8 cellular contexts compared by ENCODE assay signal in genomic region chr19:1408300-1409203, GRCh38. TPM values are rescaled to one million over a fixed set of nuclear protein-coding genes. Genes with fewer than 3 reads are reported as not detected.
DNase-seq lines count a peak whose midpoint lies in the region; ATAC-seq, FAIRE-seq and TF ChIP-seq lines count a peak whose summit lies in the region.

No MANE protein-coding gene starts in this region.

- peaks cover 25% of the 10 kb centered on the region for H3K4me1 ChIP-seq in NT2/D1 (ENCODE audit: insufficient read depth, insufficient read length)
- H3K4me1 ChIP-seq in foreskin keratinocyte = peaks cover 3% of the 10 kb centered on the region
- peaks cover 38 to 44% (median 41%) of the 10 kb centered on the region in 3 donors for H3K4me1 ChIP-seq in pancreas

- H3K4me3 ChIP-seq in NT2/D1 (ENCODE audit: insufficient read length, low read depth) = peak overlapping the region; percentile 67
- H3K4me3 ChIP-seq in pancreas = peak overlapping the region; percentile 80 to 100 (median 92)

- WGBS in pancreas, 2 donors = 1% methylated on average over 57 to 69 of the region's 69 CpGs

- TF ChIP-seq CTCF in foreskin keratinocyte (conservative IDR thresholded peaks at IDR 0.05) (no peak), pancreas (IDR thresholded peaks at IDR 0.05) (no peak)

- peak overlapping the region; percentile 97 for H3K9ac ChIP-seq in NT2/D1 (ENCODE audit: insufficient read length, low read depth)

- H3K27ac ChIP-seq in foreskin keratinocyte (peak overlapping the region; percentile 87), pancreas (peak overlapping the region; percentile 87 to 91 (median 88))

- TF ChIP-seq POLR2A in GM19099 (IDR thresholded peaks at IDR 0.05; ENCODE audit: extremely low read depth, insufficient read length, low read depth) = peak; percentile 14

- intact Hi-C loops in pancreas (cut with DNase I) = no loop called here

- H3K9me3 ChIP-seq in NT2/D1 (ENCODE audit: insufficient read depth, low read length) (no peaks in the 10 kb centered on the region), pancreas (no peaks in the 10 kb centered on the region)

- H3K27me3 ChIP-seq in NT2/D1 (ENCODE audit: insufficient read depth, insufficient read length) (no peaks in the 10 kb centered on the region), foreskin keratinocyte (no peaks in the 10 kb centered on the region), pancreas (no peaks in the 10 kb centered on the region)

- DNase-seq in NT2/D1 (ENCODE audit: low read depth, low spot score) (no peak), foreskin keratinocyte (no peak), pancreas (peak in 5 of 6 donors; percentile 57 to 88 (median 70)), inferior parietal cortex (ENCODE audit: extremely low spot score) (no peak), SKM-1 treated with dmso at 0.1 percent for 144 hours (lab: John Stamatoyannopoulos, UW; ENCODE audit: unreplicated experiment) (no peak)
- DNase-seq in activated effector memory CD4-positive, alpha-beta T cell treated with anti-CD3 and anti-CD28 coated beads, Interleukin-2, amount 50 U/mL, for 16 hours = peak; percentile 86

- H3K36me3 ChIP-seq in NT2/D1 (ENCODE audit: insufficient read depth, insufficient read length, low read length) (peaks cover 50% of the 10 kb centered on the region), pancreas (no peaks in the 10 kb centered on the region)

- FAIRE-seq in pancreas (lab: Jason Lieb, UNC) = no peak

- ATAC-seq in foreskin keratinocyte (no peak), pancreas (peak; percentile 8 to 11 (median 10)), HG02571 (IDR thresholded peaks at IDR 0.05; ENCODE audit: unreplicated experiment) (no peak)

RNA-seq across cellular contexts. Expression of gene DAZAP1, which starts 1.2 kb away (rescaled TPM):
- total RNA-seq in foreskin keratinocyte (116 and 119 TPM in 2 replicates), pancreas (10 to 100 TPM; 35.3 to 67.4 (median 48.7) TPM)
- polyA plus RNA-seq in foreskin keratinocyte (136 and 140 TPM in 2 replicates), pancreas (10 to 100 TPM; 63.8 to 64.4 TPM)

RNA-seq across cellular contexts. Expression of gene GAMT, which starts 7.2 kb away (rescaled TPM):
- total RNA-seq in foreskin keratinocyte (11.0 and 13.9 TPM in 2 replicates), pancreas (100 to 1,000 TPM in 1 of 6 donors, 10 to 100 TPM in 5; 46.2 to 116 (median 64.4) TPM)
- polyA plus RNA-seq in foreskin keratinocyte (18.9 and 23.2 TPM in 2 replicates), pancreas (100 to 1,000 TPM in 1 of 2 donors, 10 to 100 TPM in 1; 65.2 to 200 TPM)

RNA-seq across cellular contexts. Expression of gene NDUFS7, which starts 24.8 kb away (rescaled TPM):
- 80.0 and 81.3 TPM in 2 replicates for total RNA-seq in foreskin keratinocyte
- 115 and 132 TPM in 2 replicates for polyA plus RNA-seq in foreskin keratinocyte
- total RNA-seq in pancreas = 10 to 100 TPM; 32.1 to 56.3 (median 42.5) TPM
- 10 to 100 TPM; 57.8 to 70.8 TPM for polyA plus RNA-seq in pancreas

RNA-seq across cellular contexts. Expression of gene RPS15, which starts 29.6 kb away (rescaled TPM):
- 1,634 and 1,826 TPM in 2 replicates for total RNA-seq in foreskin keratinocyte
- polyA plus RNA-seq in foreskin keratinocyte = 2,421 and 2,717 TPM in 2 replicates
- 1,000 to 10,000 TPM in 1 of 6 donors, 100 to 1,000 TPM in 5; 596 to 1,125 (median 797) TPM for total RNA-seq in pancreas
- 1,000 to 10,000 TPM; 1,641 to 1,709 TPM for polyA plus RNA-seq in pancreas

RNA-seq across cellular contexts. Expression of gene APC2, which starts 41.4 kb away (rescaled TPM):
- total RNA-seq in foreskin keratinocyte (0.07 and 0.10 TPM in 2 replicates), pancreas (under 1 TPM in 5 of 6 donors, not detected in 1; 0.04 to 0.23 (median 0.06) TPM)
- polyA plus RNA-seq in foreskin keratinocyte (0.03 and 0.08 TPM in 2 replicates), pancreas (under 1 TPM; 0.05 to 0.27 TPM)

Comparison
In these comparisons a context has a peak if more than half of its experiments do, and no peak if none do; other contexts are left out.
1. DNase-seq: peak in activated effector memory CD4-positive, alpha-beta T cell treated with anti-CD3 and anti-CD28 coated beads, Interleukin-2, amount 50 U/mL, for 16 hours (single experiment) and pancreas (5 of 6); none in NT2/D1 (single experiment), foreskin keratinocyte (0 of 2), inferior parietal cortex (single experiment) and SKM-1 treated with dmso at 0.1 percent for 144 hours (single experiment).
2. ATAC-seq: peak in pancreas (4 of 4); none in foreskin keratinocyte (single experiment) and HG02571 (single experiment).